Comparison of ENCODE assay signal across 15 cellular contexts in the genomic region with DNA sequence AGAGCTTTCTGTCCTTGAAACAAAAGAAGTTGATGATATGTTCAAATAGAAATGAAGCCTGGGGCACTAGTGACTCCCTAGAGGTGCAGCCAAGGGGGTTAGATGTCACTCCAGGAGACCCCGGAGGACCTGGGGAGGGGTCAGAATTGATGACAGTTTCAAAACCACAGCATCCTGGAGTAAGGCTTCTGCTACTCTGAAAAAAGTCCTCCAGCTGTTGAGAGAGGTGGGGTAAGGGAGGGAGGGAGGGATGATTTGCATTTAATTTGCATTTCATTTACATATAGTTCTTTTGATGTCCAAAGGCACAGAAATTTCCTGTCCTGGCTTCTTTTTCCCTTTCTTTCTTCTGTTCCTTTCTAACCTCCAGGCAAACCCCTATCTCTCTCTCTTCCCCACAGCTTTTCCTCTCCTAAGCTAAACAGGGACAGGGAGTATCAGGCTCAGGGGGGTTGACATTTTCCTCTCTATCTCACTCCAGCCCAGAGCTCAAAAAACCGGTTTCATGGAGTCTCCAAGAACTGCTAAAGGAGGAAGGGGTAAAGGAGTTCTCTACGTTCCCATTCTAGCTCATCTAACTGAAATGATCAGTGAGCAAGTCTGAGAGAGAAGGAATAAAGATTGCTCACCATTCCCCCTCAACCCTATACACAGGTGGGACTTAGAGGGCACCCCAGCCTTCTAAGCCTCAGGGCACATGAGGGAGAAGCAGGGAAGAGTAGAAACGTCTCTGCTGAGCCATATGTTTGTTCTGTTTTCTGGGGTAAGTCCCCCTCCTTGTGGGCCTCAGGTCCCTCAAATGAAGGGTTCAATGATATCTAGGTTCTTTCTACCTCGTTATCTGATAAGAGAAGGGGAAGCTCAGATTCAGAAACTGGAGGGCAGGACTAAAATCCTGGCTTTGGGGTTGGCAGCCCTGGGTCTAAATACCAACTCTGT. TPM values are rescaled to one million over a fixed set of nuclear protein-coding genes. Genes with fewer than 3 reads are reported as not detected.
DNase-seq lines count a peak whose midpoint lies in the region; ATAC-seq and TF ChIP-seq lines count a peak whose summit lies in the region.
"Had no signal": no experiment of that assay in that cellular context is flagged by ENCODE, and none has a peak within 500 bp of the region (broad histone marks: within the 10 kb centered on the region; RNA-seq: fewer than 3 reads in every experiment).

No MANE protein-coding gene starts in this region.

- 48 to 58% methylated on average over 3 to 5 of the region's 5 CpGs for WGBS in endodermal cell (ENCODE audit: insufficient coverage in 1 of 2, insufficient read length in 1 of 2), 2 experiments

- no peaks in the 10 kb centered on the region for H3K4me1 ChIP-seq in endodermal cell (ENCODE audit: control insufficient read depth, insufficient read depth, low read length)
- no peaks in the 10 kb centered on the region for H3K4me1 ChIP-seq in effector memory CD4-positive, alpha-beta T cell (ENCODE audit: control insufficient read depth, insufficient read depth, low read length, poor library complexity, severe bottlenecking)

- no peak overlapping the region for H3K4me3 Mint-ChIP-seq in stimulated activated naive CD8-positive, alpha-beta T cell treated with anti-CD3 and anti-CD28 coated beads, Interleukin-15, amount 100 ng/mL, for 72 hours
- H3K4me3 Mint-ChIP-seq in endodermal cell = no peak overlapping the region
- H3K4me3 Mint-ChIP-seq: activated CD4-positive, alpha-beta memory T cell treated with anti-CD3 and anti-CD28 coated beads for 36 hours; naive thymus-derived CD8-positive, alpha-beta T cell had no signal

- no peak overlapping the region for H3K9ac ChIP-seq in endodermal cell (ENCODE audit: extremely low read depth, low read length, poor library complexity, severe bottlenecking)

- no peak overlapping the region for H3K27ac ChIP-seq in endodermal cell (ENCODE audit: low read depth, low read length)
- H3K27ac ChIP-seq in effector memory CD4-positive, alpha-beta T cell (ENCODE audit: insufficient read depth, low read length, poor library complexity, severe bottlenecking) = no peak overlapping the region
- H3K27ac ChIP-seq: adrenal gland, spleen had no signal

- no peaks in the 10 kb centered on the region for H3K36me3 Mint-ChIP-seq in endodermal cell (ENCODE audit: low read depth)
- H3K36me3 Mint-ChIP-seq: activated CD4-positive, alpha-beta memory T cell treated with anti-CD3 and anti-CD28 coated beads for 36 hours had no signal

- no peak for DNase-seq in stimulated activated naive CD8-positive, alpha-beta T cell treated with anti-CD3 and anti-CD28 coated beads, Interleukin-15, Interleukin-2, amounts not matched to agents 100 U/mL and 50 U/mL, for 24 hours
- DNase-seq in stimulated activated naive CD8-positive, alpha-beta T cell treated with anti-CD3 and anti-CD28 coated beads, Interleukin-15, amount 100 ng/mL, for 72 hours = no peak
- peak; percentile 35 for DNase-seq in OCI-M1 (lab: John Stamatoyannopoulos, UW)
- DNase-seq in endodermal cell = peak; percentile 83
- no peak for DNase-seq in NCI-H146 treated with DMSO at 0.1 percent for 48 hours (lab: John Stamatoyannopoulos, UW; ENCODE audit: unreplicated experiment)
- DNase-seq in effector memory CD4-positive, alpha-beta T cell = no peak
- DNase-seq in SIG-M5 treated with dmso at 0.1 percent for 504 hours (lab: John Stamatoyannopoulos, UW; ENCODE audit: unreplicated experiment) = no peak
- DNase-seq: activated CD4-positive, alpha-beta memory T cell treated with anti-CD3 and anti-CD28 coated beads for 36 hours; adrenal gland; effector CD8-positive, alpha-beta T cell; naive thymus-derived CD8-positive, alpha-beta T cell; NCI-H2171 treated with DMSO at 0.1 percent for 48 hours; spleen; stimulated activated CD8-positive, alpha-beta memory T cell treated with anti-CD3 and anti-CD28 coated beads, Interleukin-4, amount 100 ng/mL, for 48 hours had no signal

- H3K9me3 ChIP-seq in endodermal cell (ENCODE audit: control insufficient read depth, low read length) = no peaks in the 10 kb centered on the region
- no peaks in the 10 kb centered on the region for H3K9me3 ChIP-seq in effector memory CD4-positive, alpha-beta T cell (ENCODE audit: control insufficient read depth, low read length)
- H3K9me3 ChIP-seq: adrenal gland, spleen had no signal

- no peak for TF ChIP-seq CTCF in endodermal cell (conservative IDR thresholded peaks at IDR 0.05)

- no peak overlapping the region for H3K27ac Mint-ChIP-seq in stimulated activated naive CD8-positive, alpha-beta T cell treated with anti-CD3 and anti-CD28 coated beads, Interleukin-15, amount 100 ng/mL, for 72 hours
- H3K27ac Mint-ChIP-seq in endodermal cell = peak overlapping the region; percentile 98
- H3K27ac Mint-ChIP-seq: activated CD4-positive, alpha-beta memory T cell treated with anti-CD3 and anti-CD28 coated beads for 36 hours had no signal

- peak; percentile 53 for ATAC-seq in stimulated activated naive CD8-positive, alpha-beta T cell treated with anti-CD3 and anti-CD28 coated beads, Interleukin-15, Interleukin-2, amounts not matched to agents 100 U/mL and 50 U/mL, for 24 hours
- ATAC-seq in stimulated activated naive CD8-positive, alpha-beta T cell treated with anti-CD3 and anti-CD28 coated beads, Interleukin-15, amount 100 ng/mL, for 72 hours = no peak
- no peak for ATAC-seq in HG03565 (IDR thresholded peaks at IDR 0.05; ENCODE audit: unreplicated experiment)
- ATAC-seq: naive thymus-derived CD8-positive, alpha-beta T cell had no signal

- no peaks in the 10 kb centered on the region for H3K9me3 Mint-ChIP-seq in stimulated activated naive CD8-positive, alpha-beta T cell treated with anti-CD3 and anti-CD28 coated beads, Interleukin-15, amount 100 ng/mL, for 72 hours
- no peaks in the 10 kb centered on the region for H3K9me3 Mint-ChIP-seq in endodermal cell
- H3K9me3 Mint-ChIP-seq: activated CD4-positive, alpha-beta memory T cell treated with anti-CD3 and anti-CD28 coated beads for 36 hours; naive thymus-derived CD8-positive, alpha-beta T cell had no signal

- no peaks in the 10 kb centered on the region for H3K36me3 ChIP-seq in endodermal cell (ENCODE audit: control insufficient read depth, insufficient read depth, low read length)
- H3K36me3 ChIP-seq in effector memory CD4-positive, alpha-beta T cell (ENCODE audit: control insufficient read depth, insufficient read depth, low read length) = no peaks in the 10 kb centered on the region
- H3K36me3 ChIP-seq: adrenal gland, spleen had no signal

- H3K4me1 Mint-ChIP-seq in stimulated activated naive CD8-positive, alpha-beta T cell treated with anti-CD3 and anti-CD28 coated beads, Interleukin-15, amount 100 ng/mL, for 72 hours = peaks cover 7% of the 10 kb centered on the region
- peaks cover 3% of the 10 kb centered on the region for H3K4me1 Mint-ChIP-seq in endodermal cell

- no peak overlapping the region for H3K4me3 ChIP-seq in endodermal cell (ENCODE audit: low read length)
- H3K4me3 ChIP-seq in effector memory CD4-positive, alpha-beta T cell (ENCODE audit: insufficient read depth, low read depth, low read length, poor library complexity, severe bottlenecking) = no peak overlapping the region
- H3K4me3 ChIP-seq: adrenal gland, spleen had no signal

- H3K27me3 ChIP-seq in endodermal cell (ENCODE audit: control insufficient read depth, insufficient read depth, low read length, poor library complexity, severe bottlenecking) = peaks cover 40% of the 10 kb centered on the region
- peaks cover 2% of the 10 kb centered on the region for H3K27me3 ChIP-seq in effector memory CD4-positive, alpha-beta T cell (replicated peaks; ENCODE audit: control insufficient read depth, insufficient read depth, low read length, poor library complexity, severe bottlenecking)

- H3K27me3 Mint-ChIP-seq in stimulated activated naive CD8-positive, alpha-beta T cell treated with anti-CD3 and anti-CD28 coated beads, Interleukin-15, amount 100 ng/mL, for 72 hours = peaks cover 78% of the 10 kb centered on the region
- H3K27me3 Mint-ChIP-seq in endodermal cell (ENCODE audit: insufficient read depth) = peaks cover 56% of the 10 kb centered on the region

RNA-seq across cellular contexts. Expression of gene POU2F3, which starts 3.5 kb away (rescaled TPM):
- total RNA-seq in endodermal cell = under 1 TPM in 1 of 2 donors, not detected in 1; 0.46 TPM
- 0.18 TPM for polyA plus RNA-seq in endodermal cell (2013, experiment 1 of 2)
- polyA plus RNA-seq in endodermal cell (2013, experiment 2 of 2) = 0.12 TPM
- total RNA-seq: activated CD4-positive, alpha-beta memory T cell treated with anti-CD3 and anti-CD28 coated beads for 36 hours; naive thymus-derived CD8-positive, alpha-beta T cell had no signal

RNA-seq across cellular contexts. Expression of gene OAF, which starts 25.6 kb away (rescaled TPM):
- 1 to 10 TPM; 1.7 to 3.6 TPM for total RNA-seq in endodermal cell
- polyA plus RNA-seq in endodermal cell (2013, experiment 1 of 2) = 15.1 TPM
- 14.4 TPM for polyA plus RNA-seq in endodermal cell (2013, experiment 2 of 2)

Comparison
In these comparisons a context has a peak if more than half of its experiments do, and no peak if none do; other contexts are left out.
1. DNase-seq: peak in OCI-M1 (single experiment) and endodermal cell (single experiment); none in stimulated activated naive CD8-positive, alpha-beta T cell treated with anti-CD3 and anti-CD28 coated beads, Interleukin-15, Interleukin-2, amounts not matched to agents 100 U/mL and 50 U/mL, for 24 hours (single experiment), stimulated activated naive CD8-positive, alpha-beta T cell treated with anti-CD3 and anti-CD28 coated beads, Interleukin-15, amount 100 ng/mL, for 72 hours (0 of 2), NCI-H146 treated with DMSO at 0.1 percent for 48 hours (single experiment), effector memory CD4-positive, alpha-beta T cell (0 of 3) and SIG-M5 treated with dmso at 0.1 percent for 504 hours (single experiment).